In genomic region chr22:41648431-41648830, GRCh38 we compare ENCODE assay signal across 24 cellular contexts. TPM values are rescaled to one million over a fixed set of nuclear protein-coding genes. Genes with fewer than 3 reads are reported as not detected.
A peak's percentile ranks its signal among the peaks of the same experiment; 100 is the strongest.
DNase-seq lines count a peak whose midpoint lies in the region; ATAC-seq, FAIRE-seq and TF ChIP-seq lines count a peak whose summit lies in the region.
"Had no signal": no experiment of that assay in that cellular context is flagged by ENCODE, and none has a peak within 500 bp of the region (broad histone marks: within the 10 kb centered on the region; RNA-seq: fewer than 3 reads in every experiment).

No MANE protein-coding gene starts in this region.

- TF ChIP-seq POLR2A in GM12878 (IDR thresholded peaks at IDR 0.05; ENCODE audit: low read depth, low read length) = no peak

- no peaks in the 10 kb centered on the region for H3K9me3 Mint-ChIP-seq in activated CD4-positive, alpha-beta T cell treated with anti-CD3 and anti-CD28 coated beads for 36 hours (ENCODE audit: low read depth)
- H3K9me3 Mint-ChIP-seq: naive thymus-derived CD4-positive, alpha-beta T cell had no signal

- H3K9me3 ChIP-seq in GM12878 (replicated peaks; ENCODE audit: control insufficient read depth, insufficient read depth, low read length) = no peaks in the 10 kb centered on the region
- H3K9me3 ChIP-seq: adrenal gland, BLaER1, HAP-1, right atrium auricular region had no signal

- CTCF ChIA-PET in activated CD4-positive, alpha-beta T cell treated with anti-CD3 and anti-CD28 coated beads for 36 hours (lab: Charles Lee) = interaction anchor here (1.2 to 1.6 kb wide), 2 partner anchors 10 to 13 kb away, joined by 3 to 4 read pairs; no protein-coding TSS in a partner anchor
- CTCF ChIA-PET in GM12878 (lab: Yijun Ruan, JAX) = interaction anchor here (2.0 kb wide), 1 partner anchor 19 kb away, joined by 7 read pairs; no protein-coding TSS in a partner anchor

- BruUV-seq in GM12878 (replicated peaks; lab: Mats Ljungman, UMichigan) = TSS peak; percentile 43

- no peaks in the 10 kb centered on the region for H3K27me3 ChIP-seq in GM12878 (replicated peaks in 1 of 2; ENCODE audit: control insufficient read depth in 2 of 2, insufficient read depth in 2 of 2, low read length in 1 of 2)
- H3K27me3 ChIP-seq: adrenal gland, BLaER1, right atrium auricular region had no signal

- no peaks in the 10 kb centered on the region for H3K4me1 ChIP-seq in GM12878 (ENCODE audit: control insufficient read depth, insufficient read depth, low read length)
- H3K4me1 ChIP-seq: BLaER1, HAP-1, right atrium auricular region had no signal

- H3K36me3 Mint-ChIP-seq in activated CD4-positive, alpha-beta T cell treated with anti-CD3 and anti-CD28 coated beads for 36 hours (ENCODE audit: low read depth) = peaks cover 43% of the 10 kb centered on the region

- no peak for FAIRE-seq in GM12878 (lab: Jason Lieb, UNC)
- FAIRE-seq: A204.1, bronchial epithelial cell, endometrium, urothelium cell line had no signal

- H3K4me3 ChIP-seq in GM12878 = no peak overlapping the region
- H3K4me3 ChIP-seq: adrenal gland, BLaER1, HAP-1, right atrium auricular region had no signal

- RAD21 ChIA-PET in GM12878 (lab: Charles Lee; ENCODE audit: unreplicated experiment) = no interaction called here

- no peaks in the 10 kb centered on the region for H3K27me3 Mint-ChIP-seq in activated CD4-positive, alpha-beta T cell treated with anti-CD3 and anti-CD28 coated beads for 36 hours
- H3K27me3 Mint-ChIP-seq: naive thymus-derived CD4-positive, alpha-beta T cell had no signal

- H3K27ac ChIP-seq in GM12878 (ENCODE audit: control insufficient read depth, insufficient read depth) = no peak overlapping the region
- H3K27ac ChIP-seq: BLaER1, right atrium auricular region had no signal

- peaks cover 10 to 32% of the 10 kb centered on the region in 2 experiments for H3K36me3 ChIP-seq in GM12878 (ENCODE audit: control insufficient read depth in 2 of 2, insufficient read depth in 2 of 2, low read length in 1 of 2)

- no peak for TF ChIP-seq EP300 in GM12878 (IDR thresholded peaks at IDR 0.05; ENCODE audit: borderline replicate concordance in 1 of 2, control insufficient read depth in 1 of 2, low read depth in 2 of 2, low read length in 2 of 2)

- 48% methylated on average over 1 of the region's 1 CpG for WGBS in GM12878 (ENCODE audit: insufficient coverage, insufficient replicate concordance, low lambda C conversion rate, missing lambda C conversion rate)

- no peaks in the 10 kb centered on the region; the same call in 1 of the 2 replicates for H3K79me2 ChIP-seq in GM12878 (ENCODE audit: control insufficient read depth, insufficient read depth, low read length)

- H3K4me3 Mint-ChIP-seq in activated CD4-positive, alpha-beta T cell treated with anti-CD3 and anti-CD28 coated beads for 36 hours = no peak overlapping the region
- H3K4me3 Mint-ChIP-seq: naive thymus-derived CD4-positive, alpha-beta T cell had no signal

- intact Hi-C loops in activated CD4-positive, alpha-beta T cell treated with anti-CD3 and anti-CD28 coated beads for 36 hours (cut with DNase I, micrococcal nuclease) = no loop called here
- intact Hi-C loops in GM12878 (cut with micrococcal nuclease; ENCODE audit: unreplicated experiment) = no loop called here

- H4K20me1 ChIP-seq in GM12878 (ENCODE audit: control insufficient read depth, insufficient read depth) = no peaks in the 10 kb centered on the region

- H3K4me1 Mint-ChIP-seq in activated CD4-positive, alpha-beta T cell treated with anti-CD3 and anti-CD28 coated beads for 36 hours = peaks cover 13% of the 10 kb centered on the region

- in situ Hi-C loops in GM12878 (cut with MboI) = no loop called here

- SMC1A ChIA-PET in GM12878 (lab: Charles Lee; ENCODE audit: uncharacterized antibody, unreplicated experiment) = interaction anchor here (1.1 kb wide), 1 partner anchor 726 kb away, joined by 3 read pairs; no protein-coding TSS in a partner anchor

- H3K4me2 ChIP-seq in GM12878 (ENCODE audit: control insufficient read depth, insufficient read depth) = no peak overlapping the region
- H3K4me2 ChIP-seq: BLaER1 had no signal

- TF ChIP-seq CTCF in GM12878 (IDR thresholded peaks at IDR 0.05 in 2 of 3, conservative IDR thresholded peaks at IDR 0.05 in 1 of 3; ENCODE audit: control insufficient read depth in 2 of 3, extremely low read depth in 1 of 3, insufficient read depth in 1 of 3, low read depth in 3 of 3, low read length in 3 of 3) = no peak

- no peak for DNase-seq in activated CD4-positive, alpha-beta T cell treated with anti-CD3 and anti-CD28 coated beads for 36 hours
- no peak for DNase-seq in activated CD4-positive, alpha-beta T cell treated with anti-CD3 and anti-CD28 coated beads for 1 hour
- DNase-seq in HCEC 1CT (peak; percentile 17), GM12878 (ENCODE audit: low read depth, low spot score) (no peak), RPMI8226 (no peak), cerebellar cortex (ENCODE audit: low spot score) (no peak)
- DNase-seq: activated CD4-positive, alpha-beta T cell treated with anti-CD3 and anti-CD28 coated beads, Interleukin-2, amount 50 U/mL, for 4 hours; glutamatergic neuron; KG1; mesendoderm; MV-4-11; naive thymus-derived CD4-positive, alpha-beta T cell; NCI-H1694; NCI-H69; Right ventricle myocardium superior had no signal

- TF ChIP-seq RAD21 in GM12878 (IDR thresholded peaks at IDR 0.05; ENCODE audit: insufficient read depth, low read depth, low read length) = no peak

- H2AFZ ChIP-seq in GM12878 (ENCODE audit: control insufficient read depth, low read depth, low read length) = no peak overlapping the region

- H3K9ac ChIP-seq in GM12878 (ENCODE audit: control insufficient read depth, insufficient read depth, low read length) = no peak overlapping the region
- H3K9ac ChIP-seq: BLaER1 had no signal

- H3K27ac Mint-ChIP-seq in activated CD4-positive, alpha-beta T cell treated with anti-CD3 and anti-CD28 coated beads for 36 hours = peak overlapping the region; percentile 51

- ATAC-seq in activated CD4-positive, alpha-beta T cell treated with anti-CD3 and anti-CD28 coated beads for 36 hours = no peak
- no peak for ATAC-seq in GM12878
- ATAC-seq: naive thymus-derived CD4-positive, alpha-beta T cell had no signal

- POLR2A ChIA-PET in activated CD4-positive, alpha-beta T cell treated with anti-CD3 and anti-CD28 coated beads for 36 hours (lab: Charles Lee) = interaction anchor here (0.9 kb wide), 1 partner anchor 11 kb away, joined by 11 read pairs; no protein-coding TSS in a partner anchor
- POLR2A ChIA-PET in GM12878 (lab: Charles Lee) = no interaction called here

RNA-seq across cellular contexts. Expression of gene XRCC6, which starts 27.3 kb away (rescaled TPM):
- total RNA-seq in activated CD4-positive, alpha-beta T cell treated with anti-CD3 and anti-CD28 coated beads for 36 hours = 100 to 1,000 TPM; 427 to 469 TPM
- total RNA-seq in GM12878 (2013; cell fraction: nucleolus; rRNA removed) = 96.7 and 104 TPM in 2 replicates
- 360 and 389 TPM in 2 replicates for total RNA-seq in GM12878 (2014; rRNA removed)
- 370 and 398 TPM in 2 replicates for total RNA-seq in GM12878 (2014; rRNA removed; fragmentation: Illumina TruSeq; extraction: Trizol)
- total RNA-seq in GM12878 (2021) = 331 and 336 TPM in 2 replicates
- polyA plus RNA-seq in GM12878 (2011; ENCODE audit: low read depth) = 212 TPM
- polyA plus RNA-seq in GM12878 (2011; rRNA removed) = 212 and 219 TPM in 2 replicates
- 181 and 199 TPM in 2 replicates for polyA plus RNA-seq in GM12878 (2011; cell fraction: cytosol; rRNA removed)
- polyA plus RNA-seq in GM12878 (2011; cell fraction: nucleus; rRNA removed) = 88.3 and 142 TPM in 2 replicates
- polyA plus RNA-seq in GM12878 (2012) = 229 and 278 TPM in 2 replicates
- 443 and 471 TPM in 2 replicates for polyA plus RNA-seq in GM12878 (2014; fragmentation: Illumina TruSeq; extraction: Trizol)
- polyA plus RNA-seq in GM12878 (2014; fragmentation: Nextera tagmentation; extraction: Ambion mirVana) = 100 to 1,000 TPM; 186 to 334 TPM
- polyA plus RNA-seq in GM12878 (2014; rRNA removed) = 327 and 336 TPM in 2 replicates
- polyA plus RNA-seq in GM12878 (2016; fragmentation: Nextera tagmentation; extraction: Ambion mirVana) = 100 to 1,000 TPM; 683 to 718 TPM
- polyA minus RNA-seq in GM12878 (2011; rRNA and poly(A)+ RNA removed) = 120 and 121 TPM in 2 replicates
- polyA minus RNA-seq in GM12878 (2011; cell fraction: cytosol; rRNA and poly(A)+ RNA removed) = 46.4 and 59.8 TPM in 2 replicates
- polyA minus RNA-seq in GM12878 (2011; cell fraction: nucleus; rRNA and poly(A)+ RNA removed) = 14.6 and 23.8 TPM in 2 replicates

RNA-seq across cellular contexts. Expression of gene DESI1, which starts 27.6 kb away (rescaled TPM):
- 10 to 100 TPM; 56.6 to 98.1 TPM for total RNA-seq in activated CD4-positive, alpha-beta T cell treated with anti-CD3 and anti-CD28 coated beads for 36 hours
- 45.5 and 55.8 TPM in 2 replicates for total RNA-seq in GM12878 (2013; cell fraction: nucleolus; rRNA removed)
- total RNA-seq in GM12878 (2014; rRNA removed) (30.8 and 31.2 TPM in 2 replicates), GM12878 (2014; rRNA removed; fragmentation: Illumina TruSeq; extraction: Trizol) (32.8 and 37.1 TPM in 2 replicates), GM12878 (2021) (48.2 and 51.7 TPM in 2 replicates)
- 13.5 TPM for polyA plus RNA-seq in GM12878 (2011; ENCODE audit: low read depth)
- polyA plus RNA-seq in GM12878 (2011; rRNA removed) (29.4 and 33.7 TPM in 2 replicates), GM12878 (2014; fragmentation: Illumina TruSeq; extraction: Trizol) (48.1 and 51.7 TPM in 2 replicates), GM12878 (2014; fragmentation: Nextera tagmentation; extraction: Ambion mirVana) (10 to 100 TPM in 1 of 2 experiments, 1 to 10 TPM in 1; 8.0 to 17.2 TPM), GM12878 (2014; rRNA removed) (44.0 and 46.4 TPM in 2 replicates), GM12878 (2016; fragmentation: Nextera tagmentation; extraction: Ambion mirVana) (10 to 100 TPM; 76.3 to 76.8 TPM)
- polyA plus RNA-seq in GM12878 (2011; cell fraction: cytosol; rRNA removed) = 35.2 and 38.2 TPM in 2 replicates
- 59.5 and 65.2 TPM in 2 replicates for polyA plus RNA-seq in GM12878 (2011; cell fraction: nucleus; rRNA removed)
- 22.4 and 22.5 TPM in 2 replicates for polyA plus RNA-seq in GM12878 (2012)
- 34.8 and 40.6 TPM in 2 replicates for polyA minus RNA-seq in GM12878 (2011; rRNA and poly(A)+ RNA removed)
- 11.0 and 15.1 TPM in 2 replicates for polyA minus RNA-seq in GM12878 (2011; cell fraction: cytosol; rRNA and poly(A)+ RNA removed)
- 17.3 and 32.5 TPM in 2 replicates for polyA minus RNA-seq in GM12878 (2011; cell fraction: nucleus; rRNA and poly(A)+ RNA removed)

RNA-seq across cellular contexts. Expression of gene SNU13, which starts 40.2 kb away (rescaled TPM):
- total RNA-seq in activated CD4-positive, alpha-beta T cell treated with anti-CD3 and anti-CD28 coated beads for 36 hours = 100 to 1,000 TPM; 275 to 281 TPM
- total RNA-seq in GM12878 (2013; cell fraction: nucleolus; rRNA removed) = 43.0 and 51.7 TPM in 2 replicates
- total RNA-seq in GM12878 (2014; rRNA removed) (196 and 204 TPM in 2 replicates), GM12878 (2014; rRNA removed; fragmentation: Illumina TruSeq; extraction: Trizol) (153 and 157 TPM in 2 replicates), GM12878 (2021) (232 and 236 TPM in 2 replicates)
- 192 TPM for polyA plus RNA-seq in GM12878 (2011; ENCODE audit: low read depth)
- polyA plus RNA-seq in GM12878 (2011; rRNA removed) (158 and 265 TPM in 2 replicates), GM12878 (2014; fragmentation: Illumina TruSeq; extraction: Trizol) (123 and 211 TPM in 2 replicates), GM12878 (2014; fragmentation: Nextera tagmentation; extraction: Ambion mirVana) (100 to 1,000 TPM; 611 to 870 TPM), GM12878 (2014; rRNA removed) (246 and 249 TPM in 2 replicates), GM12878 (2016; fragmentation: Nextera tagmentation; extraction: Ambion mirVana) (100 to 1,000 TPM; 457 to 472 TPM)
- 270 and 433 TPM in 2 replicates for polyA plus RNA-seq in GM12878 (2011; cell fraction: cytosol; rRNA removed)
- polyA plus RNA-seq in GM12878 (2011; cell fraction: nucleus; rRNA removed) = 170 and 206 TPM in 2 replicates
- polyA plus RNA-seq in GM12878 (2012) = 142 and 149 TPM in 2 replicates
- 105 and 142 TPM in 2 replicates for polyA minus RNA-seq in GM12878 (2011; rRNA and poly(A)+ RNA removed)
- 37.7 and 51.7 TPM in 2 replicates for polyA minus RNA-seq in GM12878 (2011; cell fraction: cytosol; rRNA and poly(A)+ RNA removed)
- 27.7 and 41.9 TPM in 2 replicates for polyA minus RNA-seq in GM12878 (2011; cell fraction: nucleus; rRNA and poly(A)+ RNA removed)

RNA-seq across cellular contexts. Expression of gene MEI1, which starts 50.9 kb away (rescaled TPM):
- total RNA-seq in activated CD4-positive, alpha-beta T cell treated with anti-CD3 and anti-CD28 coated beads for 36 hours = 10 to 100 TPM; 31.5 to 36.8 TPM
- total RNA-seq in GM12878 (2013; cell fraction: nucleolus; rRNA removed) = 33.1 and 40.8 TPM in 2 replicates
- total RNA-seq in GM12878 (2014; rRNA removed) (33.4 and 42.2 TPM in 2 replicates), GM12878 (2014; rRNA removed; fragmentation: Illumina TruSeq; extraction: Trizol) (28.1 and 30.3 TPM in 2 replicates), GM12878 (2021) (31.0 and 33.1 TPM in 2 replicates)
- polyA plus RNA-seq in GM12878 (2011; ENCODE audit: low read depth) = 49.4 TPM
- polyA plus RNA-seq in GM12878 (2011; rRNA removed) (30.6 and 33.9 TPM in 2 replicates), GM12878 (2014; fragmentation: Illumina TruSeq; extraction: Trizol) (19.2 and 27.9 TPM in 2 replicates), GM12878 (2014; fragmentation: Nextera tagmentation; extraction: Ambion mirVana) (10 to 100 TPM; 32.3 to 37.7 TPM), GM12878 (2014; rRNA removed) (44.8 and 47.3 TPM in 2 replicates), GM12878 (2016; fragmentation: Nextera tagmentation; extraction: Ambion mirVana) (10 to 100 TPM; 48.8 to 48.9 TPM)
- polyA plus RNA-seq in GM12878 (2011; cell fraction: cytosol; rRNA removed) = 47.3 and 55.1 TPM in 2 replicates
- 44.9 and 61.2 TPM in 2 replicates for polyA plus RNA-seq in GM12878 (2011; cell fraction: nucleus; rRNA removed)
- polyA plus RNA-seq in GM12878 (2012) = 45.8 and 48.1 TPM in 2 replicates
- 25.2 and 39.6 TPM in 2 replicates for polyA minus RNA-seq in GM12878 (2011; rRNA and poly(A)+ RNA removed)
- 7.6 and 14.7 TPM in 2 replicates for polyA minus RNA-seq in GM12878 (2011; cell fraction: cytosol; rRNA and poly(A)+ RNA removed)
- 21.6 and 23.9 TPM in 2 replicates for polyA minus RNA-seq in GM12878 (2011; cell fraction: nucleus; rRNA and poly(A)+ RNA removed)
- total RNA-seq: bronchial epithelial cell, osteocyte, Right ventricle myocardium superior had no signal

RNA-seq across cellular contexts. Expression of gene PMM1, which starts 58.8 kb away (rescaled TPM):
- total RNA-seq in activated CD4-positive, alpha-beta T cell treated with anti-CD3 and anti-CD28 coated beads for 36 hours = 10 to 100 TPM; 30.4 to 37.4 TPM
- 9.0 and 9.7 TPM in 2 replicates for total RNA-seq in GM12878 (2013; cell fraction: nucleolus; rRNA removed)
- total RNA-seq in GM12878 (2014; rRNA removed) (10.2 and 11.1 TPM in 2 replicates), GM12878 (2014; rRNA removed; fragmentation: Illumina TruSeq; extraction: Trizol) (8.1 and 8.2 TPM in 2 replicates), GM12878 (2021) (17.7 and 18.3 TPM in 2 replicates)
- 16.7 TPM for polyA plus RNA-seq in GM12878 (2011; ENCODE audit: low read depth)
- polyA plus RNA-seq in GM12878 (2011; rRNA removed) (26.4 and 32.2 TPM in 2 replicates), GM12878 (2014; fragmentation: Illumina TruSeq; extraction: Trizol) (6.2 and 12.2 TPM in 2 replicates), GM12878 (2014; fragmentation: Nextera tagmentation; extraction: Ambion mirVana) (10 to 100 TPM; 10.5 to 16.1 TPM), GM12878 (2014; rRNA removed) (22.3 and 22.6 TPM in 2 replicates), GM12878 (2016; fragmentation: Nextera tagmentation; extraction: Ambion mirVana) (10 to 100 TPM; 20.5 to 22.7 TPM)
- 51.7 and 57.1 TPM in 2 replicates for polyA plus RNA-seq in GM12878 (2011; cell fraction: cytosol; rRNA removed)
- 47.0 and 51.2 TPM in 2 replicates for polyA plus RNA-seq in GM12878 (2011; cell fraction: nucleus; rRNA removed)
- polyA plus RNA-seq in GM12878 (2012) = 28.2 and 29.7 TPM in 2 replicates
- 12.6 and 26.4 TPM in 2 replicates for polyA minus RNA-seq in GM12878 (2011; rRNA and poly(A)+ RNA removed)
- polyA minus RNA-seq in GM12878 (2011; cell fraction: cytosol; rRNA and poly(A)+ RNA removed) = 7.5 and 16.2 TPM in 2 replicates
- polyA minus RNA-seq in GM12878 (2011; cell fraction: nucleus; rRNA and poly(A)+ RNA removed) = 10.6 and 15.4 TPM in 2 replicates
